ENCODE assay signal across 18 cellular contexts in genomic region chr3:112247900-112248299, GRCh38. TPM values are rescaled to one million over a fixed set of nuclear protein-coding genes. Genes with fewer than 3 reads are reported as not detected.
DNase-seq lines count a peak whose midpoint lies in the region; ATAC-seq, FAIRE-seq and TF ChIP-seq lines count a peak whose summit lies in the region.
"Had no signal": no experiment of that assay in that cellular context is flagged by ENCODE, and none has a peak within 500 bp of the region (broad histone marks: within the 10 kb centered on the region; RNA-seq: fewer than 3 reads in every experiment).

No MANE protein-coding gene starts in this region.

- peak overlapping the region; percentile 42; the same call in 1 of the 2 replicates for H3K27ac ChIP-seq in GM12878 (ENCODE audit: control insufficient read depth, insufficient read depth)
- H3K27ac ChIP-seq: C4-2B, heart left ventricle had no signal

- in situ Hi-C loops in GM12878 (cut with MboI): no loop called here

- H3K79me2 ChIP-seq in GM12878 (ENCODE audit: control insufficient read depth, insufficient read depth, low read length): no peaks in the 10 kb centered on the region

- intact Hi-C loops in GM12878 (cut with micrococcal nuclease; ENCODE audit: unreplicated experiment): no loop called here

- SMC1A ChIA-PET in GM12878 (lab: Charles Lee; ENCODE audit: uncharacterized antibody, unreplicated experiment): interaction anchor here (1.0 to 2.1 kb wide), 3 partner anchors 29 to 110 kb away, joined by 3 to 7 read pairs (median 3); partner anchors contain the start of gene CD200

- WGBS in GM12878 (ENCODE audit: insufficient coverage, insufficient replicate concordance, low lambda C conversion rate, missing lambda C conversion rate): 0% methylated on average over 4 of the region's 4 CpGs

- TF ChIP-seq EP300 in GM12878 (IDR thresholded peaks at IDR 0.05; ENCODE audit: borderline replicate concordance in 1 of 2, control insufficient read depth in 1 of 2, low read depth in 2 of 2, low read length in 2 of 2): no peak; a peak in 1 of 4 replicates

- DNase-seq in GM12878 (ENCODE audit: low read depth, low spot score) (peak; percentile 53), T-helper 2 cell (no peak), globus pallidus (ENCODE audit: low spot score) (no peak), NCI-H187 (lab: John Stamatoyannopoulos, UW) (no peak), activated gamma-delta T cell (lab: John Stamatoyannopoulos, UW) (no peak)
- DNase-seq: activated CD4-positive, alpha-beta T cell treated with anti-CD3 and anti-CD28 coated beads for 36 hours; activated T-cell treated with anti-CD3 and anti-CD28 coated beads, Interleukin-2, amount 50 U/mL, for 1 hour; heart left ventricle; kidney glomerular epithelial cell; NCI-H1694; NCI-H510A treated with DMSO at 0.1 percent for 48 hours; small intestine had no signal

- H3K4me1 ChIP-seq in GM12878 (ENCODE audit: control insufficient read depth, insufficient read depth, low read length): peaks cover 26% of the 10 kb centered on the region
- H3K4me1 ChIP-seq: heart left ventricle had no signal

- no TSS peak for BruUV-seq in GM12878 (replicated peaks; lab: Mats Ljungman, UMichigan)

- ATAC-seq in GM18867 (IDR thresholded peaks at IDR 0.05; ENCODE audit: unreplicated experiment) (peak; percentile 88), GM21526 (IDR thresholded peaks at IDR 0.05; ENCODE audit: low FRiP score, unreplicated experiment) (peak; percentile 86), HG03175 (IDR thresholded peaks at IDR 0.05; ENCODE audit: unreplicated experiment) (peak; percentile 74), GM12878 (peak; percentile 96)
- ATAC-seq: activated CD4-positive, alpha-beta T cell treated with anti-CD3 and anti-CD28 coated beads for 36 hours; HCT116; heart left ventricle had no signal

- H3K4me2 ChIP-seq in GM12878 (ENCODE audit: control insufficient read depth, insufficient read depth): peak overlapping the region; percentile 45

- no peaks in the 10 kb centered on the region for H3K36me3 ChIP-seq in GM12878 (ENCODE audit: control insufficient read depth in 2 of 2, insufficient read depth in 2 of 2, low read length in 1 of 2)
- H3K36me3 ChIP-seq: heart left ventricle had no signal

- no peaks in the 10 kb centered on the region for H3K27me3 ChIP-seq in GM12878 (replicated peaks in 1 of 2; ENCODE audit: control insufficient read depth in 2 of 2, insufficient read depth in 2 of 2, low read length in 1 of 2)
- H3K27me3 ChIP-seq: heart left ventricle had no signal

- H2AFZ ChIP-seq in GM12878 (ENCODE audit: control insufficient read depth, low read depth, low read length): peak overlapping the region; percentile 43; the same call in 1 of the 2 replicates

- POLR2A ChIA-PET in GM12878 (lab: Charles Lee): no interaction called here

- RAD21 ChIA-PET in GM12878 (lab: Charles Lee; ENCODE audit: unreplicated experiment): interaction anchor here (0.5 to 1.5 kb wide), 2 partner anchors 103 to 111 kb away, joined by 4 to 7 read pairs; no protein-coding TSS in a partner anchor

- no peak for TF ChIP-seq CTCF in GM12878 (IDR thresholded peaks at IDR 0.05 in 2 of 3, conservative IDR thresholded peaks at IDR 0.05 in 1 of 3; ENCODE audit: control insufficient read depth in 2 of 3, extremely low read depth in 1 of 3, insufficient read depth in 1 of 3, low read depth in 3 of 3, low read length in 3 of 3)

- H4K20me1 ChIP-seq in GM12878 (ENCODE audit: control insufficient read depth, insufficient read depth): no peaks in the 10 kb centered on the region

- no peak for TF ChIP-seq POLR2A in GM12878 (IDR thresholded peaks at IDR 0.05; ENCODE audit: low read depth, low read length)

- CTCF ChIA-PET in GM12878 (lab: Yijun Ruan, JAX): interaction anchor here (1.0 to 1.4 kb wide), 2 partner anchors 20 to 136 kb away, joined by 3 to 4 read pairs; no protein-coding TSS in a partner anchor

- no peak overlapping the region for H3K4me3 ChIP-seq in GM12878
- H3K4me3 ChIP-seq: heart left ventricle had no signal

- no peak for TF ChIP-seq RAD21 in GM12878 (IDR thresholded peaks at IDR 0.05; ENCODE audit: insufficient read depth, low read depth, low read length)

- peak; percentile 47 for FAIRE-seq in GM12878 (lab: Jason Lieb, UNC)
- FAIRE-seq: small intestine had no signal

- no peak overlapping the region for H3K9ac ChIP-seq in GM12878 (ENCODE audit: control insufficient read depth, insufficient read depth, low read length)

- H3K9me3 ChIP-seq in GM12878 (replicated peaks; ENCODE audit: control insufficient read depth, insufficient read depth, low read length): peaks cover 27% of the 10 kb centered on the region

TF ChIP-seq in GM12878, 131 proteins besides CTCF, POLR2A, EP300 and RAD21 (continues in another document):
- no peak for TF ChIP-seq ELK1 (IDR thresholded peaks at IDR 0.05; ENCODE audit: low read depth, low read length)
- no peak for TF ChIP-seq SMARCA5 (IDR thresholded peaks at IDR 0.05)
- TF ChIP-seq PAX5 (IDR thresholded peaks at IDR 0.05; ENCODE audit: borderline replicate concordance, low read depth, low read length): no peak
- TF ChIP-seq ZBTB4 (CRISPR knock-in tag; IDR thresholded peaks at IDR 0.05): no peak

RNA-seq across cellular contexts. Expression of gene SLC9C1, which starts 46.1 kb away (rescaled TPM):
- total RNA-seq in GM12878 (2013; cell fraction: nucleolus; rRNA removed): 3.6 and 5.6 TPM in 2 replicates
- not detected in 2 replicates for total RNA-seq in GM12878 (2014; rRNA removed)
- total RNA-seq in GM12878 (2014; rRNA removed; fragmentation: Illumina TruSeq; extraction: Trizol): not detected in 2 replicates
- total RNA-seq in GM12878 (2021): not detected in 2 replicates
- not detected for polyA plus RNA-seq in GM12878 (2011; ENCODE audit: low read depth)
- 0.23 TPM in 1 of 2 replicates, not detected in the other for polyA plus RNA-seq in GM12878 (2011; rRNA removed)
- not detected in 2 replicates for polyA plus RNA-seq in GM12878 (2011; cell fraction: cytosol; rRNA removed)
- polyA plus RNA-seq in GM12878 (2011; cell fraction: nucleus; rRNA removed): not detected in 2 replicates
- polyA plus RNA-seq in GM12878 (2012): 0.07 TPM in 1 of 2 replicates, not detected in the other
- not detected in 2 replicates for polyA plus RNA-seq in GM12878 (2014; fragmentation: Illumina TruSeq; extraction: Trizol)
- not detected for polyA plus RNA-seq in GM12878 (2014; fragmentation: Nextera tagmentation; extraction: Ambion mirVana)
- polyA plus RNA-seq in GM12878 (2014; rRNA removed): not detected in 2 replicates
- polyA plus RNA-seq in GM12878 (2016; fragmentation: Nextera tagmentation; extraction: Ambion mirVana): not detected
- not detected in 2 replicates for polyA minus RNA-seq in GM12878 (2011; rRNA and poly(A)+ RNA removed)
- polyA minus RNA-seq in GM12878 (2011; cell fraction: cytosol; rRNA and poly(A)+ RNA removed): not detected in 2 replicates
- polyA minus RNA-seq in GM12878 (2011; cell fraction: nucleus; rRNA and poly(A)+ RNA removed): not detected in 2 replicates
- total RNA-seq: activated CD4-positive, alpha-beta T cell treated with anti-CD3 and anti-CD28 coated beads for 36 hours; epithelial cell of proximal tubule had no signal
